ENCODE assay signal across 28 cellular contexts in the genomic region with DNA sequence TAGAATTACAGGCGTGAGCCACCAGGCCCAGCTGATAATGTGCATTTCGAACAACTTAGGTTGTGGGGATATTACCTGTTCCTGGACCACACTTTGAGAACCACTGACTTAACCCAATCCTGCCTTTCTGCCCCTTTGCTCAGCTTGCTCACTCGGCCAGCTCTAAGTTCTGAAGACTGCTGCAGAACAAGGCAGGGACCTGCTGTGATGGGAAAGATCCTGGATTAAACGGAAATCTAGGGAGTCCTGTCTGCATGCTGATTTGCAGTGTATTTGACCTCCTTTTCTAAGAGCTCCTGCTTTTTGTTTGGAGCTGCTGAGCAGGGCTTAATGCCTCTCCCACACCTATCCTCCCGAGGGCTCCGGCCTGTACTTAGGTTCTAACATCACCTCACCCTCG. TPM values are rescaled to one million over a fixed set of nuclear protein-coding genes. Genes with fewer than 3 reads are reported as not detected.
DNase-seq lines count a peak whose midpoint lies in the region; ATAC-seq, FAIRE-seq and TF ChIP-seq lines count a peak whose summit lies in the region.
"Had no signal": no experiment of that assay in that cellular context is flagged by ENCODE, and none has a peak within 500 bp of the region (broad histone marks: within the 10 kb centered on the region; RNA-seq: fewer than 3 reads in every experiment).

No MANE protein-coding gene starts in this region.

- BruUV-seq in GM12878 (replicated peaks; lab: Mats Ljungman, UMichigan) = no TSS peak

- H3K9me3 Mint-ChIP-seq in CD4-positive, alpha-beta T cell = no peaks in the 10 kb centered on the region
- H3K9me3 Mint-ChIP-seq: activated CD8-positive, alpha-beta T cell treated with anti-CD3 and anti-CD28 coated beads for 36 hours; activated naive CD4-positive, alpha-beta T cell treated with anti-CD3 and anti-CD28 coated beads, Interleukin-2, amount 50 U/mL, for 24 hours; activated T-helper 17 cell treated with anti-CD3 and anti-CD28 coated beads, Interleukin-2, amount 50 U/mL, for 72 hours; naive thymus-derived CD8-positive, alpha-beta T cell; T-helper 1 cell treated with Interleukin-12 subunit alpha and Interleukin-12 subunit beta and Interleukin-4 antibody, amounts not matched to agents 30 μg/mL and 1 μg/mL, for 36 hours had no signal

- ATAC-seq in CD4-positive, alpha-beta T cell (ENCODE audit: poor library complexity) = no peak
- ATAC-seq in GM12878 (no peak), GM18498 (IDR thresholded peaks at IDR 0.05; ENCODE audit: unreplicated experiment) (no peak)
- ATAC-seq: activated CD8-positive, alpha-beta T cell treated with anti-CD3 and anti-CD28 coated beads for 36 hours; activated T-helper 17 cell treated with anti-CD3 and anti-CD28 coated beads, Interleukin-2, amount 50 U/mL, for 72 hours had no signal

- H3K4me3 Mint-ChIP-seq in CD4-positive, alpha-beta T cell = peak overlapping the region; percentile 25
- H3K4me3 Mint-ChIP-seq: activated CD8-positive, alpha-beta T cell treated with anti-CD3 and anti-CD28 coated beads for 36 hours; activated naive CD4-positive, alpha-beta T cell treated with anti-CD3 and anti-CD28 coated beads, Interleukin-2, amount 50 U/mL, for 24 hours; activated T-helper 17 cell treated with anti-CD3 and anti-CD28 coated beads, Interleukin-2, amount 50 U/mL, for 72 hours; T-helper 1 cell treated with Interleukin-12 subunit alpha and Interleukin-12 subunit beta and Interleukin-4 antibody, amounts not matched to agents 30 μg/mL and 1 μg/mL, for 36 hours had no signal

- H3K9me3 ChIP-seq in CD4-positive, alpha-beta T cell (ENCODE audit: control insufficient read depth, low read length) = no peaks in the 10 kb centered on the region
- H3K9me3 ChIP-seq in GM12878 (replicated peaks; ENCODE audit: control insufficient read depth, insufficient read depth, low read length) (no peaks in the 10 kb centered on the region), mucosa of stomach (ENCODE audit: control insufficient read depth, low read length) (no peaks in the 10 kb centered on the region)
- H3K9me3 ChIP-seq: suprapubic skin had no signal

- H3K36me3 ChIP-seq in GM12878 (ENCODE audit: control insufficient read depth in 2 of 2, insufficient read depth in 2 of 2, low read length in 1 of 2) = no peaks in the 10 kb centered on the region
- H3K36me3 ChIP-seq in mucosa of stomach (ENCODE audit: control insufficient read depth, insufficient read depth, low read length) = no peaks in the 10 kb centered on the region
- H3K36me3 ChIP-seq: suprapubic skin had no signal

- no peak overlapping the region for H3K27ac ChIP-seq in CD4-positive, alpha-beta T cell (ENCODE audit: low read depth, low read length)
- no peak overlapping the region for H3K27ac ChIP-seq in GM12878 (ENCODE audit: control insufficient read depth, insufficient read depth)
- H3K27ac ChIP-seq: HL-60, SK-N-MC, suprapubic skin had no signal

- no peak for TF ChIP-seq EP300 in GM12878 (IDR thresholded peaks at IDR 0.05; ENCODE audit: borderline replicate concordance in 1 of 2, control insufficient read depth in 1 of 2, low read depth in 2 of 2, low read length in 2 of 2)

- no peak for TF ChIP-seq POLR2A in GM12878 (IDR thresholded peaks at IDR 0.05; ENCODE audit: low read depth, low read length)

- POLR2A ChIA-PET in CD4-positive, alpha-beta T cell (lab: Charles Lee) = no interaction called here
- POLR2A ChIA-PET in GM12878 (lab: Charles Lee) = interaction anchor here (0.9 kb wide), 2 partner anchors 15 to 17 kb away, joined by 3 read pairs; partner anchors contain the start of gene ITPKA

- H3K4me1 Mint-ChIP-seq in CD4-positive, alpha-beta T cell (ENCODE audit: low read depth) = peaks cover 25% of the 10 kb centered on the region

- CTCF ChIA-PET in CD4-positive, alpha-beta T cell (lab: Charles Lee) = no interaction called here
- CTCF ChIA-PET in GM12878 (lab: Yijun Ruan, JAX) = no interaction called here

- RAD21 ChIA-PET in GM12878 (lab: Charles Lee; ENCODE audit: unreplicated experiment) = no interaction called here

- SMC1A ChIA-PET in GM12878 (lab: Charles Lee; ENCODE audit: uncharacterized antibody, unreplicated experiment) = interaction anchor here (1.1 kb wide), 1 partner anchor 45 kb away, joined by 4 read pairs; no protein-coding TSS in a partner anchor

- H3K36me3 Mint-ChIP-seq in CD4-positive, alpha-beta T cell (ENCODE audit: low read depth) = no peaks in the 10 kb centered on the region
- H3K36me3 Mint-ChIP-seq: activated naive CD4-positive, alpha-beta T cell treated with anti-CD3 and anti-CD28 coated beads, Interleukin-2, amount 50 U/mL, for 24 hours; naive thymus-derived CD8-positive, alpha-beta T cell had no signal

- H3K4me2 ChIP-seq in GM12878 (ENCODE audit: control insufficient read depth, insufficient read depth) = no peak overlapping the region

- peaks cover 36% of the 10 kb centered on the region for H3K27me3 Mint-ChIP-seq in CD4-positive, alpha-beta T cell
- H3K27me3 Mint-ChIP-seq: activated T-helper 17 cell treated with anti-CD3 and anti-CD28 coated beads, Interleukin-2, amount 50 U/mL, for 72 hours had no signal

- intact Hi-C loops in CD4-positive, alpha-beta T cell (cut with DNase I, micrococcal nuclease) = no loop called here
- intact Hi-C loops in GM12878 (cut with micrococcal nuclease; ENCODE audit: unreplicated experiment) = no loop called here

- peaks cover 33% of the 10 kb centered on the region for H3K27me3 ChIP-seq in CD4-positive, alpha-beta T cell (ENCODE audit: control insufficient read depth, insufficient read depth, low read length)
- peaks cover 5 to 20% of the 10 kb centered on the region in 2 experiments for H3K27me3 ChIP-seq in GM12878 (replicated peaks in 1 of 2; ENCODE audit: control insufficient read depth in 2 of 2, insufficient read depth in 2 of 2, low read length in 1 of 2)
- peaks cover 22% of the 10 kb centered on the region for H3K27me3 ChIP-seq in mucosa of stomach (ENCODE audit: control insufficient read depth, insufficient read depth, low read length)

- 53% methylated on average over 7 of the region's 7 CpGs for WGBS in GM12878 (ENCODE audit: insufficient coverage, insufficient replicate concordance, low lambda C conversion rate, missing lambda C conversion rate)

- no peaks in the 10 kb centered on the region for H4K20me1 ChIP-seq in GM12878 (ENCODE audit: control insufficient read depth, insufficient read depth)

- H3K9ac ChIP-seq in GM12878 (ENCODE audit: control insufficient read depth, insufficient read depth, low read length) (no peak overlapping the region), mucosa of stomach (ENCODE audit: low read length) (peak overlapping the region; percentile 64)

- TF ChIP-seq RAD21 in GM12878 (IDR thresholded peaks at IDR 0.05; ENCODE audit: insufficient read depth, low read depth, low read length) = no peak

- H3K4me1 ChIP-seq in GM12878 (ENCODE audit: control insufficient read depth, insufficient read depth, low read length) = peaks cover 23% of the 10 kb centered on the region
- H3K4me1 ChIP-seq in mucosa of stomach (ENCODE audit: control insufficient read depth, insufficient read depth, low read length) = peaks cover 55% of the 10 kb centered on the region

- H3K27ac Mint-ChIP-seq in CD4-positive, alpha-beta T cell = no peak overlapping the region
- H3K27ac Mint-ChIP-seq: activated CD8-positive, alpha-beta T cell treated with anti-CD3 and anti-CD28 coated beads for 36 hours; activated T-helper 17 cell treated with anti-CD3 and anti-CD28 coated beads, Interleukin-2, amount 50 U/mL, for 72 hours; naive thymus-derived CD8-positive, alpha-beta T cell; T-helper 1 cell treated with Interleukin-12 subunit alpha and Interleukin-12 subunit beta and Interleukin-4 antibody, amounts not matched to agents 30 μg/mL and 1 μg/mL, for 36 hours had no signal

- H3K79me2 ChIP-seq in GM12878 (ENCODE audit: control insufficient read depth, insufficient read depth, low read length) = no peaks in the 10 kb centered on the region

- TF ChIP-seq CTCF in CD4-positive, alpha-beta T cell (IDR thresholded peaks at IDR 0.05) = no peak
- no peak for TF ChIP-seq CTCF in GM10266 (IDR thresholded peaks at IDR 0.05; ENCODE audit: control insufficient read depth, insufficient read depth, low read depth, missing control alignments)
- no peak for TF ChIP-seq CTCF in GM12878 (IDR thresholded peaks at IDR 0.05 in 2 of 3, conservative IDR thresholded peaks at IDR 0.05 in 1 of 3; ENCODE audit: control insufficient read depth in 2 of 3, extremely low read depth in 1 of 3, insufficient read depth in 1 of 3, low read depth in 3 of 3, low read length in 3 of 3)

- in situ Hi-C loops in GM12878 (cut with MboI) = no loop called here

- no peak overlapping the region for H2AFZ ChIP-seq in GM12878 (ENCODE audit: control insufficient read depth, low read depth, low read length)

- no peak for FAIRE-seq in GM12878 (lab: Jason Lieb, UNC)
- FAIRE-seq: colon, endometrium, GM18507, kidney had no signal

- H3K4me3 ChIP-seq in GM12878 (no peak overlapping the region), mucosa of stomach (ENCODE audit: low read length) (no peak overlapping the region)
- H3K4me3 ChIP-seq: SK-N-MC had no signal

- DNase-seq in CD4-positive, alpha-beta T cell = no peak
- peak; percentile 27 for DNase-seq in GM10266 (ENCODE audit: extremely low spot score)
- no peak for DNase-seq in GM12878 (ENCODE audit: low read depth, low spot score)
- no peak for DNase-seq in NCI-H2171 (lab: John Stamatoyannopoulos, UW)
- DNase-seq in hepatic stellate cell (ENCODE audit: low spot score) = no peak
- DNase-seq: activated CD4-positive, alpha-beta T cell treated with anti-CD3 and anti-CD28 coated beads for 1 hour; activated CD8-positive, alpha-beta T cell treated with anti-CD3 and anti-CD28 coated beads for 36 hours; amygdala; DMS79; GF-D8; kidney; midbrain; naive thymus-derived CD8-positive, alpha-beta T cell; NCI-H187 treated with DMSO at 0.1 percent for 48 hours; NCI-H345; stimulated activated naive CD4-positive, alpha-beta T cell had no signal

RNA-seq across cellular contexts. Expression of gene LTK, which starts 2.9 kb away (rescaled TPM):
- 1 to 10 TPM; 9.7 to 9.9 TPM for total RNA-seq in CD4-positive, alpha-beta T cell
- total RNA-seq in GM12878 (2013; cell fraction: nucleolus; rRNA removed) = 5.0 and 6.4 TPM in 2 replicates
- 0.33 and 0.45 TPM in 2 replicates for total RNA-seq in GM12878 (2014; rRNA removed)
- total RNA-seq in GM12878 (2014; rRNA removed; fragmentation: Illumina TruSeq; extraction: Trizol) = 0.13 and 0.14 TPM in 2 replicates
- total RNA-seq in GM12878 (2021) = 0.61 and 0.80 TPM in 2 replicates
- polyA plus RNA-seq in GM12878 (2011; ENCODE audit: low read depth) = not detected
- polyA plus RNA-seq in GM12878 (2011; rRNA removed) = 0.09 and 0.18 TPM in 2 replicates
- 0.15 and 0.22 TPM in 2 replicates for polyA plus RNA-seq in GM12878 (2011; cell fraction: cytosol; rRNA removed)
- polyA plus RNA-seq in GM12878 (2011; cell fraction: nucleus; rRNA removed) = 2.2 and 2.6 TPM in 2 replicates
- polyA plus RNA-seq in GM12878 (2012) = 0.42 and 0.46 TPM in 2 replicates
- 0.22 TPM in 1 of 2 replicates, not detected in the other for polyA plus RNA-seq in GM12878 (2014; fragmentation: Illumina TruSeq; extraction: Trizol)
- under 1 TPM in 1 of 2 experiments, not detected in 1; 0.07 TPM for polyA plus RNA-seq in GM12878 (2014; fragmentation: Nextera tagmentation; extraction: Ambion mirVana)
- 0.33 and 0.54 TPM in 2 replicates for polyA plus RNA-seq in GM12878 (2014; rRNA removed)
- under 1 TPM; 0.11 to 0.20 TPM for polyA plus RNA-seq in GM12878 (2016; fragmentation: Nextera tagmentation; extraction: Ambion mirVana)
- polyA minus RNA-seq in GM12878 (2011; rRNA and poly(A)+ RNA removed) = 0.46 TPM in 1 of 2 replicates, not detected in the other
- 0.80 TPM in 1 of 2 replicates, not detected in the other for polyA minus RNA-seq in GM12878 (2011; cell fraction: cytosol; rRNA and poly(A)+ RNA removed)
- 0.24 TPM in 1 of 2 replicates, not detected in the other for polyA minus RNA-seq in GM12878 (2011; cell fraction: nucleus; rRNA and poly(A)+ RNA removed)
- polyA plus RNA-seq: naive thymus-derived CD8-positive, alpha-beta T cell had no signal

RNA-seq across cellular contexts. Expression of gene ITPKA, which starts 17.1 kb away (rescaled TPM):
- not detected for total RNA-seq in CD4-positive, alpha-beta T cell
- 0.71 and 1.6 TPM in 2 replicates for total RNA-seq in GM12878 (2013; cell fraction: nucleolus; rRNA removed)
- total RNA-seq in GM12878 (2014; rRNA removed) (0.54 and 0.90 TPM in 2 replicates), GM12878 (2014; rRNA removed; fragmentation: Illumina TruSeq; extraction: Trizol) (0.27 and 0.32 TPM in 2 replicates), GM12878 (2021) (0.64 and 0.67 TPM in 2 replicates)
- polyA plus RNA-seq in GM12878 (2011; ENCODE audit: low read depth) = 0.17 TPM
- polyA plus RNA-seq in GM12878 (2011; rRNA removed) (0.48 and 1.5 TPM in 2 replicates), GM12878 (2014; fragmentation: Illumina TruSeq; extraction: Trizol) (0.04 TPM in 1 of 2 replicates, not detected in the other), GM12878 (2014; fragmentation: Nextera tagmentation; extraction: Ambion mirVana) (under 1 TPM in 1 of 2 experiments, not detected in 1; 0.07 TPM), GM12878 (2014; rRNA removed) (0.73 and 0.91 TPM in 2 replicates), GM12878 (2016; fragmentation: Nextera tagmentation; extraction: Ambion mirVana) (under 1 TPM; 0.12 to 0.49 TPM)
- polyA plus RNA-seq in GM12878 (2011; cell fraction: cytosol; rRNA removed) = 2.2 and 2.3 TPM in 2 replicates
- 4.1 and 6.0 TPM in 2 replicates for polyA plus RNA-seq in GM12878 (2011; cell fraction: nucleus; rRNA removed)
- polyA plus RNA-seq in GM12878 (2012) = 0.32 and 0.88 TPM in 2 replicates
- polyA minus RNA-seq in GM12878 (2011; rRNA and poly(A)+ RNA removed) = 1.1 and 1.8 TPM in 2 replicates
- polyA minus RNA-seq in GM12878 (2011; cell fraction: cytosol; rRNA and poly(A)+ RNA removed) = 1.6 and 2.1 TPM in 2 replicates
- 0.77 and 1.9 TPM in 2 replicates for polyA minus RNA-seq in GM12878 (2011; cell fraction: nucleus; rRNA and poly(A)+ RNA removed)
- total RNA-seq: naive thymus-derived CD8-positive, alpha-beta T cell; OCI-LY7 had no signal
- polyA plus RNA-seq: naive thymus-derived CD8-positive, alpha-beta T cell had no signal

RNA-seq across cellular contexts. Expression of gene RPAP1, which starts 33.3 kb away (rescaled TPM):
- total RNA-seq in CD4-positive, alpha-beta T cell = 10 to 100 TPM; 20.8 to 22.5 TPM
- total RNA-seq in GM12878 (2013; cell fraction: nucleolus; rRNA removed) = 57.3 and 60.8 TPM in 2 replicates
- total RNA-seq in GM12878 (2014; rRNA removed) (14.3 and 16.5 TPM in 2 replicates), GM12878 (2014; rRNA removed; fragmentation: Illumina TruSeq; extraction: Trizol) (6.7 and 7.0 TPM in 2 replicates), GM12878 (2021) (39.9 and 50.6 TPM in 2 replicates)
- 15.0 TPM for polyA plus RNA-seq in GM12878 (2011; ENCODE audit: low read depth)
- polyA plus RNA-seq in GM12878 (2011; rRNA removed) (3.7 and 7.4 TPM in 2 replicates), GM12878 (2014; fragmentation: Illumina TruSeq; extraction: Trizol) (6.9 and 11.3 TPM in 2 replicates), GM12878 (2014; fragmentation: Nextera tagmentation; extraction: Ambion mirVana) (1 to 10 TPM; 6.0 to 7.7 TPM), GM12878 (2014; rRNA removed) (13.5 and 20.1 TPM in 2 replicates), GM12878 (2016; fragmentation: Nextera tagmentation; extraction: Ambion mirVana) (10 to 100 TPM; 27.5 to 28.1 TPM)
- polyA plus RNA-seq in GM12878 (2011; cell fraction: cytosol; rRNA removed) = 9.0 and 9.1 TPM in 2 replicates
- 29.1 and 37.5 TPM in 2 replicates for polyA plus RNA-seq in GM12878 (2011; cell fraction: nucleus; rRNA removed)
- 20.4 and 23.6 TPM in 2 replicates for polyA plus RNA-seq in GM12878 (2012)
- polyA minus RNA-seq in GM12878 (2011; rRNA and poly(A)+ RNA removed) = 8.6 and 15.8 TPM in 2 replicates
- polyA minus RNA-seq in GM12878 (2011; cell fraction: cytosol; rRNA and poly(A)+ RNA removed) = 8.3 and 15.6 TPM in 2 replicates
- 16.0 and 26.5 TPM in 2 replicates for polyA minus RNA-seq in GM12878 (2011; cell fraction: nucleus; rRNA and poly(A)+ RNA removed)

RNA-seq across cellular contexts. Expression of gene TYRO3, which starts 48.3 kb away (rescaled TPM):
- total RNA-seq in CD4-positive, alpha-beta T cell = under 1 TPM; 0.42 to 0.47 TPM
- total RNA-seq in GM12878 (2013; cell fraction: nucleolus; rRNA removed) = 0.76 TPM in 1 of 2 replicates, not detected in the other
- total RNA-seq in GM12878 (2014; rRNA removed) (0.06 and 0.54 TPM in 2 replicates), GM12878 (2014; rRNA removed; fragmentation: Illumina TruSeq; extraction: Trizol) (0.09 TPM in 1 of 2 replicates, not detected in the other), GM12878 (2021) (0.28 and 0.64 TPM in 2 replicates)
- polyA plus RNA-seq in GM12878 (2011; ENCODE audit: low read depth) = 0.09 TPM
- polyA plus RNA-seq in GM12878 (2011; rRNA removed) (0.08 TPM in 1 of 2 replicates, not detected in the other), GM12878 (2014; fragmentation: Illumina TruSeq; extraction: Trizol) (0.16 and 0.19 TPM in 2 replicates), GM12878 (2014; fragmentation: Nextera tagmentation; extraction: Ambion mirVana) (not detected), GM12878 (2014; rRNA removed) (0.28 TPM in 1 of 2 replicates, not detected in the other), GM12878 (2016; fragmentation: Nextera tagmentation; extraction: Ambion mirVana) (under 1 TPM in 1 of 2 experiments, not detected in 1; 0.16 TPM)
- 0.12 and 0.15 TPM in 2 replicates for polyA plus RNA-seq in GM12878 (2011; cell fraction: cytosol; rRNA removed)
- 0.19 TPM in 1 of 2 replicates, not detected in the other for polyA plus RNA-seq in GM12878 (2011; cell fraction: nucleus; rRNA removed)
- polyA plus RNA-seq in GM12878 (2012) = 0.09 and 0.22 TPM in 2 replicates
- 0.15 TPM in 1 of 2 replicates, not detected in the other for polyA minus RNA-seq in GM12878 (2011; rRNA and poly(A)+ RNA removed)
- polyA minus RNA-seq in GM12878 (2011; cell fraction: cytosol; rRNA and poly(A)+ RNA removed) = not detected in 2 replicates
- not detected in 2 replicates for polyA minus RNA-seq in GM12878 (2011; cell fraction: nucleus; rRNA and poly(A)+ RNA removed)
- polyA plus RNA-seq: naive thymus-derived CD8-positive, alpha-beta T cell had no signal
